Comparison of ENCODE assay signal across 1 cellular context in the genomic region with DNA sequence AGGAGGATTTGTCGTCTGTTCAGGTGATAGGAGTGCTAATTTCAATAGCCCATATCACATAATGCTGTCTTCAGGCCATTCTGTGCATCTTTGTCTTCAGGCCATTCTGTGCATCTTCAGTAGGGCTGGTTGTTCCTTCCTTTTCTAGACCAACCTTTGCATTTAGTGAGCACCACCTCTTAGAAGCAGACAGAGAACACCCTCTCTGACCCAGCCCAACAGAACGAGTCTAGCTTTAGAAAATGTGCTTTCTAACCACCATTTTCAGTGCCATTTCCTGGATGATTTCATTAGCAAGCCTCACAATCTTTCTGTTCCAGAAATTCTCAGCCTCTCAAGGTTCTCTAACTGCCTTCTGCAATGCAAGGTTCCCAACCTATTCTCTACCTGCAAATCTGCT.
TF ChIP-seq lines count a peak whose summit lies in the region.

No MANE protein-coding gene starts in this region.

TF ChIP-seq in GM23338, 12 proteins besides CTCF, POLR2A, EP300 and RAD21 (continued from another document):
- TF ChIP-seq, protein P1, sequence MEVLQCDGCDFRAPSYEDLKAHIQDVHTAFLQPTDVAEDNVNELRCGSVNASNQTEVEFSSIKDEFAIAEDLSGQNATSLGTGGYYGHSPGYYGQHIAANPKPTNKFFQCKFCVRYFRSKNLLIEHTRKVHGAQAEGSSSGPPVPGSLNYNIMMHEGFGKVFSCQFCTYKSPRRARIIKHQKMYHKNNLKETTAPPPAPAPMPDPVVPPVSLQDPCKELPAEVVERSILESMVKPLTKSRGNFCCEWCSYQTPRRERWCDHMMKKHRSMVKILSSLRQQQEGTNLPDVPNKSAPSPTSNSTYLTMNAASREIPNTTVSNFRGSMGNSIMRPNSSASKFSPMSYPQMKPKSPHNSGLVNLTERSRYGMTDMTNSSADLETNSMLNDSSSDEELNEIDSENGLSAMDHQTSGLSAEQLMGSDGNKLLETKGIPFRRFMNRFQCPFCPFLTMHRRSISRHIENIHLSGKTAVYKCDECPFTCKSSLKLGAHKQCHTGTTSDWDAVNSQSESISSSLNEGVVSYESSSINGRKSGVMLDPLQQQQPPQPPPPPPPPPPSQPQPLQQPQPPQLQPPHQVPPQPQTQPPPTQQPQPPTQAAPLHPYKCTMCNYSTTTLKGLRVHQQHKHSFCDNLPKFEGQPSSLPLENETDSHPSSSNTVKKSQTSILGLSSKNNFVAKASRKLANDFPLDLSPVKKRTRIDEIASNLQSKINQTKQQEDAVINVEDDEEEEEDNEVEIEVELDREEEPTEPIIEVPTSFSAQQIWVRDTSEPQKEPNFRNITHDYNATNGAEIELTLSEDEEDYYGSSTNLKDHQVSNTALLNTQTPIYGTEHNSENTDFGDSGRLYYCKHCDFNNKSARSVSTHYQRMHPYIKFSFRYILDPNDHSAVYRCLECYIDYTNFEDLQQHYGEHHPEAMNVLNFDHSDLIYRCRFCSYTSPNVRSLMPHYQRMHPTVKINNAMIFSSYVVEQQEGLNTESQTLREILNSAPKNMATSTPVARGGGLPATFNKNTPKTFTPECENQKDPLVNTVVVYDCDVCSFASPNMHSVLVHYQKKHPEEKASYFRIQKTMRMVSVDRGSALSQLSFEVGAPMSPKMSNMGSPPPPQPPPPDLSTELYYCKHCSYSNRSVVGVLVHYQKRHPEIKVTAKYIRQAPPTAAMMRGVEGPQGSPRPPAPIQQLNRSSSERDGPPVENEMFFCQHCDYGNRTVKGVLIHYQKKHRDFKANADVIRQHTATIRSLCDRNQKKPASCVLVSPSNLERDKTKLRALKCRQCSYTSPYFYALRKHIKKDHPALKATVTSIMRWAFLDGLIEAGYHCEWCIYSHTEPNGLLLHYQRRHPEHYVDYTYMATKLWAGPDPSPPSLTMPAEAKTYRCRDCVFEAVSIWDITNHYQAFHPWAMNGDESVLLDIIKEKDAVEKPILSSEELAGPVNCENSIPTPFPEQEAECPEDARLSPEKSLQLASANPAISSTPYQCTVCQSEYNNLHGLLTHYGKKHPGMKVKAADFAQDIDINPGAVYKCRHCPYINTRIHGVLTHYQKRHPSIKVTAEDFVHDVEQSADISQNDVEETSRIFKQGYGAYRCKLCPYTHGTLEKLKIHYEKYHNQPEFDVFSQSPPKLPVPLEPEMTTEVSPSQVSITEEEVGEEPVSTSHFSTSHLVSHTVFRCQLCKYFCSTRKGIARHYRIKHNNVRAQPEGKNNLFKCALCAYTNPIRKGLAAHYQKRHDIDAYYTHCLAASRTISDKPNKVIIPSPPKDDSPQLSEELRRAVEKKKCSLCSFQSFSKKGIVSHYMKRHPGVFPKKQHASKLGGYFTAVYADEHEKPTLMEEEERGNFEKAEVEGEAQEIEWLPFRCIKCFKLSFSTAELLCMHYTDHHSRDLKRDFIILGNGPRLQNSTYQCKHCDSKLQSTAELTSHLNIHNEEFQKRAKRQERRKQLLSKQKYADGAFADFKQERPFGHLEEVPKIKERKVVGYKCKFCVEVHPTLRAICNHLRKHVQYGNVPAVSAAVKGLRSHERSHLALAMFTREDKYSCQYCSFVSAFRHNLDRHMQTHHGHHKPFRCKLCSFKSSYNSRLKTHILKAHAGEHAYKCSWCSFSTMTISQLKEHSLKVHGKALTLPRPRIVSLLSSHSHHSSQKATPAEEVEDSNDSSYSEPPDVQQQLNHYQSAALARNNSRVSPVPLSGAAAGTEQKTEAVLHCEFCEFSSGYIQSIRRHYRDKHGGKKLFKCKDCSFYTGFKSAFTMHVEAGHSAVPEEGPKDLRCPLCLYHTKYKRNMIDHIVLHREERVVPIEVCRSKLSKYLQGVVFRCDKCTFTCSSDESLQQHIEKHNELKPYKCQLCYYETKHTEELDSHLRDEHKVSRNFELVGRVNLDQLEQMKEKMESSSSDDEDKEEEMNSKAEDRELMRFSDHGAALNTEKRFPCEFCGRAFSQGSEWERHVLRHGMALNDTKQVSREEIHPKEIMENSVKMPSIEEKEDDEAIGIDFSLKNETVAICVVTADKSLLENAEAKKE (CRISPR knock-in tag; IDR thresholded peaks at IDR 0.05) = no peak
- TF ChIP-seq ZNF331 (CRISPR knock-in tag; IDR thresholded peaks at IDR 0.05; ENCODE audit: low read depth) = no peak
- TF ChIP-seq ZNF114 (CRISPR knock-in tag; IDR thresholded peaks at IDR 0.05) = no peak
- TF ChIP-seq, protein P2, sequence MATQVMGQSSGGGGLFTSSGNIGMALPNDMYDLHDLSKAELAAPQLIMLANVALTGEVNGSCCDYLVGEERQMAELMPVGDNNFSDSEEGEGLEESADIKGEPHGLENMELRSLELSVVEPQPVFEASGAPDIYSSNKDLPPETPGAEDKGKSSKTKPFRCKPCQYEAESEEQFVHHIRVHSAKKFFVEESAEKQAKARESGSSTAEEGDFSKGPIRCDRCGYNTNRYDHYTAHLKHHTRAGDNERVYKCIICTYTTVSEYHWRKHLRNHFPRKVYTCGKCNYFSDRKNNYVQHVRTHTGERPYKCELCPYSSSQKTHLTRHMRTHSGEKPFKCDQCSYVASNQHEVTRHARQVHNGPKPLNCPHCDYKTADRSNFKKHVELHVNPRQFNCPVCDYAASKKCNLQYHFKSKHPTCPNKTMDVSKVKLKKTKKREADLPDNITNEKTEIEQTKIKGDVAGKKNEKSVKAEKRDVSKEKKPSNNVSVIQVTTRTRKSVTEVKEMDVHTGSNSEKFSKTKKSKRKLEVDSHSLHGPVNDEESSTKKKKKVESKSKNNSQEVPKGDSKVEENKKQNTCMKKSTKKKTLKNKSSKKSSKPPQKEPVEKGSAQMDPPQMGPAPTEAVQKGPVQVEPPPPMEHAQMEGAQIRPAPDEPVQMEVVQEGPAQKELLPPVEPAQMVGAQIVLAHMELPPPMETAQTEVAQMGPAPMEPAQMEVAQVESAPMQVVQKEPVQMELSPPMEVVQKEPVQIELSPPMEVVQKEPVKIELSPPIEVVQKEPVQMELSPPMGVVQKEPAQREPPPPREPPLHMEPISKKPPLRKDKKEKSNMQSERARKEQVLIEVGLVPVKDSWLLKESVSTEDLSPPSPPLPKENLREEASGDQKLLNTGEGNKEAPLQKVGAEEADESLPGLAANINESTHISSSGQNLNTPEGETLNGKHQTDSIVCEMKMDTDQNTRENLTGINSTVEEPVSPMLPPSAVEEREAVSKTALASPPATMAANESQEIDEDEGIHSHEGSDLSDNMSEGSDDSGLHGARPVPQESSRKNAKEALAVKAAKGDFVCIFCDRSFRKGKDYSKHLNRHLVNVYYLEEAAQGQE (IDR thresholded peaks at IDR 0.05; ENCODE audit: unreplicated experiment) = no peak
- TF ChIP-seq EZH2 (IDR thresholded peaks at IDR 0.05; ENCODE audit: low read depth, unreplicated experiment) = no peak
- TF ChIP-seq NANOG (IDR thresholded peaks at IDR 0.05; ENCODE audit: borderline replicate concordance) = no peak
- no peak for TF ChIP-seq STAT1 (IDR thresholded peaks at IDR 0.05; ENCODE audit: unreplicated experiment)
- TF ChIP-seq JUNB (IDR thresholded peaks at IDR 0.05; ENCODE audit: unreplicated experiment) = no peak
- TF ChIP-seq EZH2phosphoT487 (IDR thresholded peaks at IDR 0.05; ENCODE audit: unreplicated experiment) = no peak
- TF ChIP-seq, protein P3, sequence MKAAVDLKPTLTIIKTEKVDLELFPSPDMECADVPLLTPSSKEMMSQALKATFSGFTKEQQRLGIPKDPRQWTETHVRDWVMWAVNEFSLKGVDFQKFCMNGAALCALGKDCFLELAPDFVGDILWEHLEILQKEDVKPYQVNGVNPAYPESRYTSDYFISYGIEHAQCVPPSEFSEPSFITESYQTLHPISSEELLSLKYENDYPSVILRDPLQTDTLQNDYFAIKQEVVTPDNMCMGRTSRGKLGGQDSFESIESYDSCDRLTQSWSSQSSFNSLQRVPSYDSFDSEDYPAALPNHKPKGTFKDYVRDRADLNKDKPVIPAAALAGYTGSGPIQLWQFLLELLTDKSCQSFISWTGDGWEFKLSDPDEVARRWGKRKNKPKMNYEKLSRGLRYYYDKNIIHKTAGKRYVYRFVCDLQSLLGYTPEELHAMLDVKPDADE (IDR thresholded peaks at IDR 0.05) = no peak
- no peak for TF ChIP-seq POLR2AphosphoS5 (IDR thresholded peaks at IDR 0.05; ENCODE audit: low read depth)
TF ChIP-seq in GM23338: peak in this region for 0.
